19 cellular contexts compared by ENCODE assay signal in genomic region chr17:78111012-78111726, GRCh38. TPM values are rescaled to one million over a fixed set of nuclear protein-coding genes. Genes with fewer than 3 reads are reported as not detected.
DNase-seq lines count a peak whose midpoint lies in the region; ATAC-seq, FAIRE-seq and TF ChIP-seq lines count a peak whose summit lies in the region.
"Had no signal": no experiment of that assay in that cellular context is flagged by ENCODE, and none has a peak within 500 bp of the region (broad histone marks: within the 10 kb centered on the region; RNA-seq: fewer than 3 reads in every experiment).

No MANE protein-coding gene starts in this region.

- H3K4me1 ChIP-seq in H1 (replicated peaks in 1 of 4; ENCODE audit: control insufficient read depth in 3 of 4, insufficient read depth in 4 of 4, low read length in 3 of 4) = no peaks in the 10 kb centered on the region; a peak in 1 of 7 replicates

- H4K8ac ChIP-seq in H1 (ENCODE audit: extremely low read depth, insufficient read depth, low read length) = 0 out of 2 replicates have a peak overlapping the region, but pooled peaks have one; percentile 35

- no peak overlapping the region for H2BK120ac ChIP-seq in H1 (replicated peaks; ENCODE audit: low read depth, low read length)

- no peak for TF ChIP-seq CTCF in H1 (IDR thresholded peaks at IDR 0.05; ENCODE audit: control extremely low read depth in 1 of 3, insufficient read depth in 1 of 3, low read depth in 1 of 3, low read length in 3 of 3)

- no peak for TF ChIP-seq POLR2A in H1 (IDR thresholded peaks at IDR 0.05; ENCODE audit: control extremely low read depth in 1 of 2, low read depth in 2 of 2, low read length in 2 of 2)

- no peaks in the 10 kb centered on the region for H3K79me1 ChIP-seq in H1 (ENCODE audit: low read depth, low read length)

- no peak for DNase-seq in activated naive CD8-positive, alpha-beta T cell treated with anti-CD3 and anti-CD28 coated beads for 36 hours
- no peak for DNase-seq in activated naive CD8-positive, alpha-beta T cell treated with anti-CD3 and anti-CD28 coated beads, Interleukin-2, amount 50 U/mL, for 24 hours
- DNase-seq in H1 (ENCODE audit: low read depth in 1 of 2, low spot score in 2 of 2) (no peak), MG63 (no peak)
- DNase-seq: ACHN; activated CD4-positive, alpha-beta T cell treated with anti-CD3 and anti-CD28 coated beads, Interleukin-2, amount 10 ng/mL, durations not matched to agents 7 days and 5 days; activated effector memory CD4-positive, alpha-beta T cell treated with anti-CD3 and anti-CD28 coated beads, Interleukin-2, amount 50 U/mL, for 16 hours; Caco-2; effector memory CD8-positive, alpha-beta T cell; NCI-H1436 treated with DMSO at 0.1 percent for 48 hours; NCI-H446 treated with DMSO at 0.1 percent for 48 hours had no signal

- no peak overlapping the region for H3K14ac ChIP-seq in H1 (ENCODE audit: insufficient read length)

- no peaks in the 10 kb centered on the region for H3K23me2 ChIP-seq in H1 (ENCODE audit: low read depth, low read length)

- WGBS in H1 (ENCODE audit: extremely low coverage in 1 of 2, insufficient coverage in 1 of 2, insufficient read length in 1 of 2, insufficient replicate concordance in 2 of 2, low coverage in 1 of 2, low lambda C conversion rate in 2 of 2, missing lambda C conversion rate in 1 of 2), 2 experiments = 86% methylated on average over 18 of the region's 19 CpGs; no CpG with 5 or more reads in 1 of the 2 experiments

- no peak overlapping the region for H2BK12ac ChIP-seq in H1 (ENCODE audit: low read depth, low read length)

- H3K4ac ChIP-seq in H1 (replicated peaks; ENCODE audit: insufficient read length, low read depth, low read length) = no peak overlapping the region

- H3K9me3 ChIP-seq in H1 (ENCODE audit: insufficient read depth in 2 of 2, low read depth in 1 of 2, low read length in 1 of 2) = no peaks in the 10 kb centered on the region
- no peaks in the 10 kb centered on the region for H3K9me3 ChIP-seq in MG63
- H3K9me3 ChIP-seq: Caco-2, prostate gland, upper lobe of left lung had no signal

- H3K79me2 ChIP-seq in H1 (ENCODE audit: control insufficient read depth in 1 of 2, insufficient read depth in 2 of 2, low read length in 2 of 2) = no peaks in the 10 kb centered on the region

- no peak for ATAC-seq in activated naive CD8-positive, alpha-beta T cell treated with anti-CD3 and anti-CD28 coated beads, Interleukin-2, amount 50 U/mL, for 24 hours
- no peak for ATAC-seq in stimulated activated memory B cell treated with anti-CD40 and anti-IgM and Interleukin-4, amounts not matched to agents 10 μg/mL and 1 μg/mL and 100 μg/mL, for 72 hours
- no peak for ATAC-seq in GM21381 (IDR thresholded peaks at IDR 0.05; ENCODE audit: unreplicated experiment)
- ATAC-seq: effector memory CD8-positive, alpha-beta T cell had no signal

- CTCF ChIA-PET in H1 (lab: Charles Lee; ENCODE audit: partially characterized antibody) = interaction anchor here (0.7 to 5.2 kb wide), 10 partner anchors 20 to 140 kb away, joined by 3 to 33 read pairs (median 4); partner anchors contain the start of gene TMC8

- no peak for TF ChIP-seq RAD21 in H1 (IDR thresholded peaks at IDR 0.05 in 1 of 2, conservative IDR thresholded peaks at IDR 0.05 in 1 of 2; ENCODE audit: low read depth in 2 of 2, low read length in 2 of 2)

- H3K36me3 ChIP-seq in H1 (ENCODE audit: control insufficient read depth in 2 of 4, insufficient read depth in 4 of 4, low read length in 3 of 4) (peaks cover 0 to 4% (median 0%) of the 10 kb centered on the region in 4 experiments; a peak in 1 of 8 replicates), MG63 (no peaks in the 10 kb centered on the region)
- H3K36me3 ChIP-seq: prostate gland had no signal

- H4K20me1 ChIP-seq in H1 (replicated peaks in 1 of 2; ENCODE audit: control insufficient read depth in 1 of 2, insufficient read depth in 2 of 2, low read length in 2 of 2) = peaks cover 2 to 3% of the 10 kb centered on the region in 2 experiments

- H3K4me1 Mint-ChIP-seq in activated naive CD8-positive, alpha-beta T cell treated with anti-CD3 and anti-CD28 coated beads for 36 hours = peaks cover 41% of the 10 kb centered on the region
- peaks cover 39% of the 10 kb centered on the region for H3K4me1 Mint-ChIP-seq in activated naive CD8-positive, alpha-beta T cell treated with anti-CD3 and anti-CD28 coated beads, Interleukin-2, amount 50 U/mL, for 24 hours
- H3K4me1 Mint-ChIP-seq in stimulated activated memory B cell treated with anti-CD40 and anti-IgM and Interleukin-4, amounts not matched to agents 10 μg/mL and 1 μg/mL and 100 μg/mL, for 72 hours = peaks cover 55% of the 10 kb centered on the region

- H3K27me3 ChIP-seq in H1 (replicated peaks in 1 of 4; ENCODE audit: control insufficient read depth in 3 of 4, extremely low read depth in 1 of 4, insufficient read depth in 3 of 4, low read length in 3 of 4) (no peaks in the 10 kb centered on the region), MG63 (no peaks in the 10 kb centered on the region)
- H3K27me3 ChIP-seq: upper lobe of left lung had no signal

- H4K91ac ChIP-seq in H1 (replicated peaks; ENCODE audit: insufficient read length, low read length) = no peak overlapping the region

- no peak overlapping the region for H3K18ac ChIP-seq in H1 (ENCODE audit: extremely low read depth, low read length)

- H3K27ac Mint-ChIP-seq in activated naive CD8-positive, alpha-beta T cell treated with anti-CD3 and anti-CD28 coated beads for 36 hours = peak overlapping the region; percentile 43
- H3K27ac Mint-ChIP-seq in activated naive CD8-positive, alpha-beta T cell treated with anti-CD3 and anti-CD28 coated beads, Interleukin-2, amount 50 U/mL, for 24 hours = no peak overlapping the region
- H3K27ac Mint-ChIP-seq in stimulated activated memory B cell treated with anti-CD40 and anti-IgM and Interleukin-4, amounts not matched to agents 10 μg/mL and 1 μg/mL and 100 μg/mL, for 72 hours = peak overlapping the region; percentile 66
- H3K27ac Mint-ChIP-seq: activated CD4-positive, alpha-beta T cell treated with anti-CD3 and anti-CD28 coated beads, Interleukin-2, amount 10 ng/mL, durations not matched to agents 7 days and 5 days had no signal

- POLR2A ChIA-PET in H1 (lab: Charles Lee; ENCODE audit: partially characterized antibody) = interaction anchor here (1.3 to 1.4 kb wide), 3 partner anchors 19 to 63 kb away, joined by 3 to 5 read pairs (median 4); partner anchors contain the start of gene TMC8

- H2BK20ac ChIP-seq in H1 (ENCODE audit: low read length) = no peak overlapping the region

- no peak overlapping the region for H3K56ac ChIP-seq in H1 (replicated peaks; ENCODE audit: insufficient read length, low read depth, low read length)

- FAIRE-seq in H1 (lab: Jason Lieb, UNC) = no peak
- FAIRE-seq: H54 had no signal

- H2BK5ac ChIP-seq in H1 (ENCODE audit: low read depth, low read length) = no peak overlapping the region

- H3K4me3 ChIP-seq in H1 (ENCODE audit: extremely low read depth in 1 of 4, insufficient read depth in 2 of 4, low read depth in 3 of 4, low read length in 4 of 4) (no peak overlapping the region), MG63 (no peak overlapping the region)
- H3K4me3 ChIP-seq: prostate gland, upper lobe of left lung had no signal

- no peak overlapping the region for H2BK15ac ChIP-seq in H1 (ENCODE audit: low read length)

- TF ChIP-seq EP300 in H1 (IDR thresholded peaks at IDR 0.05; ENCODE audit: borderline replicate concordance in 1 of 2, low read depth in 2 of 2, low read length in 2 of 2) = no peak

- H3K4me2 ChIP-seq in H1 (ENCODE audit: insufficient read depth in 1 of 2, low read depth in 2 of 2, low read length in 2 of 2) = no peak overlapping the region

- H3K27ac ChIP-seq in H1 (ENCODE audit: low read depth, low read length) = no peak overlapping the region
- H3K27ac ChIP-seq: prostate gland, upper lobe of left lung had no signal

- no peak overlapping the region for H2AFZ ChIP-seq in H1 (ENCODE audit: low read length)

- H3K9ac ChIP-seq in H1 (replicated peaks in 1 of 4; ENCODE audit: extremely low read depth in 1 of 4, low read depth in 3 of 4, low read length in 3 of 4) = no peak overlapping the region; a peak in 1 of 7 replicates

- no peak overlapping the region for H2AK5ac ChIP-seq in H1 (ENCODE audit: low read depth, low read length)

- H4K5ac ChIP-seq in H1 (ENCODE audit: insufficient read length, low read depth, low read length) = no peak overlapping the region

- no peak overlapping the region for H3K23ac ChIP-seq in H1 (ENCODE audit: insufficient read length)

- H3K27me3 Mint-ChIP-seq in activated naive CD8-positive, alpha-beta T cell treated with anti-CD3 and anti-CD28 coated beads for 36 hours = no peaks in the 10 kb centered on the region
- no peaks in the 10 kb centered on the region for H3K27me3 Mint-ChIP-seq in activated naive CD8-positive, alpha-beta T cell treated with anti-CD3 and anti-CD28 coated beads, Interleukin-2, amount 50 U/mL, for 24 hours
- no peaks in the 10 kb centered on the region for H3K27me3 Mint-ChIP-seq in stimulated activated memory B cell treated with anti-CD40 and anti-IgM and Interleukin-4, amounts not matched to agents 10 μg/mL and 1 μg/mL and 100 μg/mL, for 72 hours
- H3K27me3 Mint-ChIP-seq: activated CD4-positive, alpha-beta T cell treated with anti-CD3 and anti-CD28 coated beads, Interleukin-2, amount 10 ng/mL, durations not matched to agents 7 days and 5 days; effector memory CD8-positive, alpha-beta T cell had no signal

- peaks cover 21% of the 10 kb centered on the region for H3K36me3 Mint-ChIP-seq in activated naive CD8-positive, alpha-beta T cell treated with anti-CD3 and anti-CD28 coated beads for 36 hours
- peaks cover 18% of the 10 kb centered on the region for H3K36me3 Mint-ChIP-seq in activated naive CD8-positive, alpha-beta T cell treated with anti-CD3 and anti-CD28 coated beads, Interleukin-2, amount 50 U/mL, for 24 hours (ENCODE audit: low read depth)
- H3K36me3 Mint-ChIP-seq in stimulated activated memory B cell treated with anti-CD40 and anti-IgM and Interleukin-4, amounts not matched to agents 10 μg/mL and 1 μg/mL and 100 μg/mL, for 72 hours = peaks cover 59% of the 10 kb centered on the region
- H3K36me3 Mint-ChIP-seq: brain had no signal

- no peaks in the 10 kb centered on the region for H3K9me3 Mint-ChIP-seq in activated naive CD8-positive, alpha-beta T cell treated with anti-CD3 and anti-CD28 coated beads for 36 hours
- H3K9me3 Mint-ChIP-seq in activated naive CD8-positive, alpha-beta T cell treated with anti-CD3 and anti-CD28 coated beads, Interleukin-2, amount 50 U/mL, for 24 hours = no peaks in the 10 kb centered on the region
- no peaks in the 10 kb centered on the region for H3K9me3 Mint-ChIP-seq in stimulated activated memory B cell treated with anti-CD40 and anti-IgM and Interleukin-4, amounts not matched to agents 10 μg/mL and 1 μg/mL and 100 μg/mL, for 72 hours
- H3K9me3 Mint-ChIP-seq: activated CD4-positive, alpha-beta T cell treated with anti-CD3 and anti-CD28 coated beads, Interleukin-2, amount 10 ng/mL, durations not matched to agents 7 days and 5 days; brain; effector memory CD8-positive, alpha-beta T cell had no signal

- no peak overlapping the region for H3K4me3 Mint-ChIP-seq in activated naive CD8-positive, alpha-beta T cell treated with anti-CD3 and anti-CD28 coated beads for 36 hours
- H3K4me3 Mint-ChIP-seq in activated naive CD8-positive, alpha-beta T cell treated with anti-CD3 and anti-CD28 coated beads, Interleukin-2, amount 50 U/mL, for 24 hours = no peak overlapping the region
- H3K4me3 Mint-ChIP-seq in stimulated activated memory B cell treated with anti-CD40 and anti-IgM and Interleukin-4, amounts not matched to agents 10 μg/mL and 1 μg/mL and 100 μg/mL, for 72 hours = no peak overlapping the region
- H3K4me3 Mint-ChIP-seq: activated CD4-positive, alpha-beta T cell treated with anti-CD3 and anti-CD28 coated beads, Interleukin-2, amount 10 ng/mL, durations not matched to agents 7 days and 5 days; brain had no signal

RNA-seq across cellular contexts. Expression of gene TMC6, which starts 17.4 kb away (rescaled TPM):
- total RNA-seq in activated naive CD8-positive, alpha-beta T cell treated with anti-CD3 and anti-CD28 coated beads for 36 hours = 100 to 1,000 TPM; 119 to 125 TPM
- 73.1 and 77.6 TPM in 2 replicates for total RNA-seq in H1 (2021; fragmentation: NEBNext Ultra II Directional; extraction: Animal tissue kit (Norgen Biotek cat#: 25700))
- 39.4 and 60.4 TPM in 2 replicates for polyA plus RNA-seq in H1 (2011; rRNA removed)
- polyA plus RNA-seq in H1 (2011; cell fraction: cytosol; rRNA removed) = 44.5 TPM
- polyA plus RNA-seq in H1 (2011; cell fraction: nucleus; rRNA removed) = 199 TPM
- 27.4 to 67.3 TPM (median 60.1 TPM) in 4 replicates for polyA plus RNA-seq in H1 (2012, experiment 1 of 2)
- polyA plus RNA-seq in H1 (2012, experiment 2 of 2) = 36.6 TPM
- polyA plus RNA-seq in H1 (2013, experiment 1 of 2) = 74.5 TPM
- 73.3 TPM for polyA plus RNA-seq in H1 (2013, experiment 2 of 2)
- 17.7 and 21.2 TPM in 2 replicates for polyA minus RNA-seq in H1 (2011; rRNA and poly(A)+ RNA removed)
- polyA minus RNA-seq in H1 (2011; cell fraction: cytosol; rRNA and poly(A)+ RNA removed) = 35.7 TPM
- polyA minus RNA-seq in H1 (2011; cell fraction: nucleus; rRNA and poly(A)+ RNA removed) = 49.9 TPM
- total RNA-seq in MG63 (2014; rRNA removed; shearing (Covaris generic); ENCODE audit: low replicate concordance) = 0.32 and 2.1 TPM in 2 replicates

RNA-seq across cellular contexts. Expression of gene TMC8, which starts 19.4 kb away (rescaled TPM):
- 100 to 1,000 TPM; 133 to 136 TPM for total RNA-seq in activated naive CD8-positive, alpha-beta T cell treated with anti-CD3 and anti-CD28 coated beads for 36 hours
- total RNA-seq in H1 (2021; fragmentation: NEBNext Ultra II Directional; extraction: Animal tissue kit (Norgen Biotek cat#: 25700)) = 2.0 and 2.8 TPM in 2 replicates
- 1.00 and 3.0 TPM in 2 replicates for polyA plus RNA-seq in H1 (2011; rRNA removed)
- 0.83 TPM for polyA plus RNA-seq in H1 (2011; cell fraction: cytosol; rRNA removed)
- polyA plus RNA-seq in H1 (2011; cell fraction: nucleus; rRNA removed) = 5.4 TPM
- polyA plus RNA-seq in H1 (2012, experiment 1 of 2) = 1.2 to 3.1 TPM (median 1.6 TPM) in 4 replicates
- polyA plus RNA-seq in H1 (2012, experiment 2 of 2) = 0.49 TPM
- polyA plus RNA-seq in H1 (2013, experiment 1 of 2) = 2.3 TPM
- polyA plus RNA-seq in H1 (2013, experiment 2 of 2) = 2.6 TPM
- polyA minus RNA-seq in H1 (2011; rRNA and poly(A)+ RNA removed) = 0.83 and 2.0 TPM in 2 replicates
- not detected for polyA minus RNA-seq in H1 (2011; cell fraction: cytosol; rRNA and poly(A)+ RNA removed)
- 2.7 TPM for polyA minus RNA-seq in H1 (2011; cell fraction: nucleus; rRNA and poly(A)+ RNA removed)
- total RNA-seq in MG63 (2014; rRNA removed; shearing (Covaris generic); ENCODE audit: low replicate concordance) = not detected in 2 replicates
- total RNA-seq: Caco-2, fibroblast of villous mesenchyme had no signal

RNA-seq across cellular contexts. Expression of gene C17orf99, which starts 35.0 kb away (rescaled TPM):
- not detected for total RNA-seq in activated naive CD8-positive, alpha-beta T cell treated with anti-CD3 and anti-CD28 coated beads for 36 hours
- not detected in 2 replicates for total RNA-seq in H1 (2021; fragmentation: NEBNext Ultra II Directional; extraction: Animal tissue kit (Norgen Biotek cat#: 25700))
- polyA plus RNA-seq in H1 (2011; rRNA removed) = not detected in 2 replicates
- not detected for polyA plus RNA-seq in H1 (2011; cell fraction: cytosol; rRNA removed)
- not detected for polyA plus RNA-seq in H1 (2011; cell fraction: nucleus; rRNA removed)
- polyA plus RNA-seq in H1 (2012, experiment 1 of 2) = not detected in 4 replicates
- not detected for polyA plus RNA-seq in H1 (2012, experiment 2 of 2)
- polyA plus RNA-seq in H1 (2013, experiment 1 of 2) = not detected
- polyA plus RNA-seq in H1 (2013, experiment 2 of 2) = not detected
- polyA minus RNA-seq in H1 (2011; rRNA and poly(A)+ RNA removed) = not detected in 2 replicates
- polyA minus RNA-seq in H1 (2011; cell fraction: cytosol; rRNA and poly(A)+ RNA removed) = not detected
- not detected for polyA minus RNA-seq in H1 (2011; cell fraction: nucleus; rRNA and poly(A)+ RNA removed)
- total RNA-seq in MG63 (2014; rRNA removed; shearing (Covaris generic); ENCODE audit: low replicate concordance) = not detected in 2 replicates
- total RNA-seq: activated CD4-positive, alpha-beta T cell treated with anti-CD3 and anti-CD28 coated beads, Interleukin-2, amount 10 ng/mL, durations not matched to agents 7 days and 5 days; Caco-2; fibroblast of villous mesenchyme; prostate gland; T-helper 1 cell treated with Interleukin-12 subunit alpha and Interleukin-12 subunit beta and Interleukin-4 antibody, amounts not matched to agents 30 ng/mL and 1 ng/mL, for 36 hours had no signal

RNA-seq across cellular contexts. Expression of gene SYNGR2, which starts 57.2 kb away (rescaled TPM):
- total RNA-seq in activated naive CD8-positive, alpha-beta T cell treated with anti-CD3 and anti-CD28 coated beads for 36 hours = 100 to 1,000 TPM; 126 to 127 TPM
- 48.4 and 50.0 TPM in 2 replicates for total RNA-seq in H1 (2021; fragmentation: NEBNext Ultra II Directional; extraction: Animal tissue kit (Norgen Biotek cat#: 25700))
- 139 and 209 TPM in 2 replicates for polyA plus RNA-seq in H1 (2011; rRNA removed)
- 92.9 TPM for polyA plus RNA-seq in H1 (2011; cell fraction: cytosol; rRNA removed)
- polyA plus RNA-seq in H1 (2011; cell fraction: nucleus; rRNA removed) = 102 TPM
- 32.5 to 57.4 TPM (median 51.2 TPM) in 4 replicates for polyA plus RNA-seq in H1 (2012, experiment 1 of 2)
- 37.5 TPM for polyA plus RNA-seq in H1 (2012, experiment 2 of 2)
- polyA plus RNA-seq in H1 (2013, experiment 1 of 2) = 42.0 TPM
- polyA plus RNA-seq in H1 (2013, experiment 2 of 2) = 51.5 TPM
- polyA minus RNA-seq in H1 (2011; rRNA and poly(A)+ RNA removed) = 53.5 and 79.1 TPM in 2 replicates
- polyA minus RNA-seq in H1 (2011; cell fraction: cytosol; rRNA and poly(A)+ RNA removed) = 28.6 TPM
- 27.7 TPM for polyA minus RNA-seq in H1 (2011; cell fraction: nucleus; rRNA and poly(A)+ RNA removed)
- 41.3 and 73.2 TPM in 2 replicates for total RNA-seq in MG63 (2014; rRNA removed; shearing (Covaris generic); ENCODE audit: low replicate concordance)

Comparison
In these comparisons a context has a peak if more than half of its experiments do, and no peak if none do; other contexts are left out.
1. RNA of gene TMC6, which starts 17.4 kb away (total RNA-seq): 119 to 125 TPM in activated naive CD8-positive, alpha-beta T cell treated with anti-CD3 and anti-CD28 coated beads for 36 hours and 73.1 to 77.6 TPM in H1; 0.32 to 2.1 TPM in MG63; every median in the first group is over 10 times any median in the second.
2. RNA of gene TMC8, which starts 19.4 kb away (total RNA-seq): 133 to 136 TPM in activated naive CD8-positive, alpha-beta T cell treated with anti-CD3 and anti-CD28 coated beads for 36 hours; 2.0 to 2.8 TPM in H1 and not detected in MG63; every median in the first group is over 10 times any median in the second.